ENCODE assay signal across 13 cellular contexts in genomic region chr2:172877826-172878225, GRCh38.
"Had no signal": no experiment of that assay in that cellular context is flagged by ENCODE, and none has a peak within 500 bp of the region (broad histone marks: within the 10 kb centered on the region; RNA-seq: fewer than 3 reads in every experiment).

No MANE protein-coding gene starts in this region.

- H3K27ac ChIP-seq: left lung, psoas muscle, SK-N-MC, testis had no signal

- H3K27me3 ChIP-seq: left lung, testis had no signal

- H3K4me1 ChIP-seq: left lung, psoas muscle, testis had no signal

- H3K4me3 ChIP-seq: left lung, psoas muscle, SK-N-MC, testis had no signal

- ATAC-seq: left lung, psoas muscle had no signal

- FAIRE-seq: TTC549 had no signal

- H3K9me3 ChIP-seq: left lung, psoas muscle, testis had no signal

- H3K36me3 ChIP-seq: left lung had no signal

- DNase-seq: activated CD4-positive, alpha-beta T cell treated with anti-CD3 and anti-CD28 coated beads, Interleukin-2, amount 10 ng/mL, durations not matched to agents 7 days and 5 days; activated CD4-positive, CD25-positive, alpha-beta regulatory T cell; activated naive CD4-positive, alpha-beta T cell treated with anti-CD3 and anti-CD28 coated beads, Interleukin-2, amount 50 U/mL, for 16 hours; cortex of kidney; effector CD8-positive, alpha-beta T cell; islet precursor cell; left lung; psoas muscle; stimulated activated CD4-positive, alpha-beta T cell treated with anti-CD3 and anti-CD28 coated beads, Interleukin-15, amount 100 ng/mL, for 24 hours; stimulated activated CD4-positive, alpha-beta T cell treated with anti-CD3 and anti-CD28 coated beads, Interleukin-4, amount 100 ng/mL, for 24 hours; testis had no signal
